Comparison of ENCODE assay signal across 1 cellular context in genomic region chr16:17334096-17334495, GRCh38.
TF ChIP-seq lines count a peak whose summit lies in the region.

No MANE protein-coding gene starts in this region.

TF ChIP-seq in HepG2, 621 proteins besides CTCF, POLR2A, EP300 and RAD21 (continued from another document):
- TF ChIP-seq MNT (IDR thresholded peaks at IDR 0.05) (no peak), RFXANK (CRISPR knock-in tag; IDR thresholded peaks at IDR 0.05) (no peak), IKZF4 (CRISPR knock-in tag; IDR thresholded peaks at IDR 0.05; ENCODE audit: borderline replicate concordance, low read depth, not compliant biosample characterization) (no peak), FOXC1 (CRISPR knock-in tag; IDR thresholded peaks at IDR 0.05; ENCODE audit: borderline replicate concordance) (no peak), JARID2 (CRISPR knock-in tag; IDR thresholded peaks at IDR 0.05; ENCODE audit: insufficient replicate concordance) (no peak)
